In the genomic region with DNA sequence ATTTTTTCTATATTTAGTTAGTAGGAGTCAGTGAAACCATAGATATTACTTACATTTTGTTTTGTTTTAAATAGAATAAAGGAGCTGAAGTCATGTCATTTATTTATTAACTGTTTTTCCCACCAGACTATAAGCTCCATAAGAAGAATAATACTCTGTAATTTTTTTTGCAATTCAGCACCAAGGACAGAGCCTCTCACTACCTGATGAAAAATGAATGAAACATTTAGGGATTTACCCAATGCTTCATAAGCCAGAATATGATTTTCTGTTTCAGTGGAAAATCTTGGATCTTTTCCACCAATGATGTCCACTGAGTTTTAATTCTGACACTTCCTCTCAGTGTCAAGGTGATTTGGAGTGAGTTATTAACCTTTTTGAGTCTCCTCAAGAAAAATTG, we compare ENCODE assay signal across 14 cellular contexts.
A peak's percentile ranks its signal among the peaks of the same experiment; 100 is the strongest.
DNase-seq lines count a peak whose midpoint lies in the region; ATAC-seq, FAIRE-seq and TF ChIP-seq lines count a peak whose summit lies in the region.
"Had no signal": no experiment of that assay in that cellular context is flagged by ENCODE, and none has a peak within 500 bp of the region (broad histone marks: within the 10 kb centered on the region; RNA-seq: fewer than 3 reads in every experiment).

No MANE protein-coding gene starts in this region.

- TF ChIP-seq CTCF in AG04450 (IDR thresholded peaks at IDR 0.05; ENCODE audit: low read depth, low read length) (no peak), astrocyte (IDR thresholded peaks at IDR 0.05; ENCODE audit: insufficient read depth, low read depth, low read length) (no peak), hepatocyte (IDR thresholded peaks at IDR 0.05; ENCODE audit: poor library complexity) (no peak)

- H3K79me2 ChIP-seq in astrocyte (ENCODE audit: insufficient read depth, low read length) (no peaks in the 10 kb centered on the region), hepatocyte (no peaks in the 10 kb centered on the region)

- no peaks in the 10 kb centered on the region for H3K36me3 Mint-ChIP-seq in astrocyte (ENCODE audit: low read depth, unreplicated experiment)
- H3K36me3 Mint-ChIP-seq: activated naive CD4-positive, alpha-beta T cell treated with anti-CD3 and anti-CD28 coated beads, Interleukin-2, amount 10 ng/mL, durations not matched to agents 7 days and 5 days; CD4-positive, CD25-positive, alpha-beta regulatory T cell had no signal

- H3K27ac ChIP-seq in AG04450 (ENCODE audit: low read depth, low read length) (no peak overlapping the region), astrocyte (ENCODE audit: low read depth, low read length) (no peak overlapping the region), hepatocyte (no peak overlapping the region)
- H3K27ac ChIP-seq: epithelial cell of prostate had no signal

- no peaks in the 10 kb centered on the region for H4K20me1 ChIP-seq in astrocyte (ENCODE audit: insufficient read depth, low read length)
- no peaks in the 10 kb centered on the region for H4K20me1 ChIP-seq in hepatocyte (ENCODE audit: insufficient read depth, poor library complexity, severe bottlenecking)

- CTCF ChIA-PET in AG04450 (lab: Charles Lee): no interaction called here

- H3K4me3 ChIP-seq in AG04450 (ENCODE audit: low read depth, low read length) (no peak overlapping the region), astrocyte (ENCODE audit: insufficient read depth, low read depth, low read length) (no peak overlapping the region), hepatocyte (no peak overlapping the region)
- H3K4me3 ChIP-seq: lung had no signal

- FAIRE-seq in HTR-8/SVneo (lab: Jason Lieb, UNC) (no peak), astrocyte (lab: Jason Lieb, UNC) (no peak)

- H3K36me3 ChIP-seq in astrocyte (ENCODE audit: insufficient read depth, low read length) (no peaks in the 10 kb centered on the region), hepatocyte (replicated peaks; ENCODE audit: insufficient read depth, low read depth) (no peaks in the 10 kb centered on the region)

- no peak overlapping the region for H3K9ac ChIP-seq in astrocyte (ENCODE audit: low read length)

- H3K9me3 ChIP-seq in AG04450 (ENCODE audit: control insufficient read depth, insufficient read depth, low read length): no peaks in the 10 kb centered on the region
- H3K9me3 ChIP-seq in astrocyte (ENCODE audit: insufficient read depth, low read depth, low read length): no peaks in the 10 kb centered on the region
- no peaks in the 10 kb centered on the region for H3K9me3 ChIP-seq in hepatocyte (ENCODE audit: low read depth)

- ATAC-seq in HG03432 (IDR thresholded peaks at IDR 0.05; ENCODE audit: unreplicated experiment): no peak
- no peak for ATAC-seq in HG03469 (IDR thresholded peaks at IDR 0.05; ENCODE audit: unreplicated experiment)
- no peak for ATAC-seq in HG03045 (IDR thresholded peaks at IDR 0.05; ENCODE audit: unreplicated experiment)

- no peak overlapping the region for H3K27ac Mint-ChIP-seq in astrocyte (ENCODE audit: unreplicated experiment)
- H3K27ac Mint-ChIP-seq: activated naive CD4-positive, alpha-beta T cell treated with anti-CD3 and anti-CD28 coated beads, Interleukin-2, amount 10 ng/mL, durations not matched to agents 7 days and 5 days; CD4-positive, CD25-positive, alpha-beta regulatory T cell had no signal

- H2AFZ ChIP-seq in astrocyte (ENCODE audit: low read depth, low read length) (no peak overlapping the region), hepatocyte (no peak overlapping the region)

- H3K4me2 ChIP-seq in astrocyte (ENCODE audit: low read length) (no peak overlapping the region), hepatocyte (no peak overlapping the region)

- H3K27me3 Mint-ChIP-seq in astrocyte (ENCODE audit: low read depth, unreplicated experiment): peaks cover 2% of the 10 kb centered on the region
- H3K27me3 Mint-ChIP-seq: activated naive CD4-positive, alpha-beta T cell treated with anti-CD3 and anti-CD28 coated beads, Interleukin-2, amount 10 ng/mL, durations not matched to agents 7 days and 5 days; CD4-positive, CD25-positive, alpha-beta regulatory T cell had no signal

- no peaks in the 10 kb centered on the region for H3K4me1 ChIP-seq in astrocyte (ENCODE audit: insufficient read depth, low read length)
- H3K4me1 ChIP-seq in hepatocyte (ENCODE audit: insufficient read depth): no peaks in the 10 kb centered on the region

- H3K9me2 ChIP-seq in hepatocyte (replicated peaks; ENCODE audit: insufficient read depth): no peaks in the 10 kb centered on the region

- peak; percentile 1 for DNase-seq in AG04450 (ENCODE audit: low read depth, low spot score)
- DNase-seq in HTR-8/SVneo (ENCODE audit: insufficient read length, low spot score): peak; percentile 2
- DNase-seq in astrocyte (ENCODE audit: low read depth): peak; percentile 30
- peak; percentile 59 for DNase-seq in hepatocyte (ENCODE audit: low spot score)
- DNase-seq in NCI-H1930 (lab: John Stamatoyannopoulos, UW): no peak
- DNase-seq: activated naive CD4-positive, alpha-beta T cell treated with anti-CD3 and anti-CD28 coated beads, Interleukin-2, amount 10 ng/mL, durations not matched to agents 7 days and 5 days; CD4-positive, CD25-positive, alpha-beta regulatory T cell; NCI-H1105 treated with DMSO at 0.1 percent for 48 hours; stimulated activated CD8-positive, alpha-beta memory T cell treated with anti-CD3 and anti-CD28 coated beads, Interleukin-4, amount 100 ng/mL, for 48 hours had no signal

- no peak overlapping the region for H3K4me3 Mint-ChIP-seq in astrocyte (ENCODE audit: unreplicated experiment)
- H3K4me3 Mint-ChIP-seq: activated naive CD4-positive, alpha-beta T cell treated with anti-CD3 and anti-CD28 coated beads, Interleukin-2, amount 10 ng/mL, durations not matched to agents 7 days and 5 days; CD4-positive, CD25-positive, alpha-beta regulatory T cell had no signal

- no peaks in the 10 kb centered on the region for H3K4me1 Mint-ChIP-seq in astrocyte (ENCODE audit: low read depth, unreplicated experiment)
- H3K4me1 Mint-ChIP-seq: activated naive CD4-positive, alpha-beta T cell treated with anti-CD3 and anti-CD28 coated beads, Interleukin-2, amount 10 ng/mL, durations not matched to agents 7 days and 5 days; CD4-positive, CD25-positive, alpha-beta regulatory T cell had no signal

- POLR2A ChIA-PET in AG04450 (lab: Yijun Ruan, JAX): no interaction called here

- H3K9me3 Mint-ChIP-seq in astrocyte (ENCODE audit: unreplicated experiment): no peaks in the 10 kb centered on the region

- H3K27me3 ChIP-seq in AG04450 (ENCODE audit: control insufficient read depth, insufficient read depth, low read length) (no peaks in the 10 kb centered on the region), astrocyte (ENCODE audit: insufficient read depth, low read length) (peaks cover 4% of the 10 kb centered on the region), hepatocyte (no peaks in the 10 kb centered on the region)

Comparison
In these comparisons a context has a peak if more than half of its experiments do, and no peak if none do; other contexts are left out.
1. DNase-seq: peak in AG04450 (single experiment), HTR-8/SVneo (single experiment), astrocyte (single experiment) and hepatocyte (single experiment); none in NCI-H1930 (0 of 2).